ENCODE assay signal across 2 cellular contexts in genomic region chr15:34314491-34314890, GRCh38.
TF ChIP-seq lines count a peak whose summit lies in the region.

No MANE protein-coding gene starts in this region.

TF ChIP-seq in IMR-90, 13 proteins besides CTCF, POLR2A, EP300 and RAD21:
- TF ChIP-seq NFE2L2 (IDR thresholded peaks at IDR 0.05; ENCODE audit: low read depth, low read length) (no peak), ELK1 (IDR thresholded peaks at IDR 0.05; ENCODE audit: borderline replicate concordance, low read depth, low read length) (no peak), BHLHE40 (IDR thresholded peaks at IDR 0.05; ENCODE audit: low read depth, low read length) (no peak), FOS (IDR thresholded peaks at IDR 0.05; ENCODE audit: low read depth, low read length) (no peak)

TF ChIP-seq in GM12878, 131 proteins besides CTCF, POLR2A, EP300 and RAD21:
- TF ChIP-seq ZNF217 (IDR thresholded peaks at IDR 0.05) (no peak), KAT2A (conservative IDR thresholded peaks at IDR 0.05; ENCODE audit: control insufficient read depth, low read depth, low read length) (no peak), ZNF687 (IDR thresholded peaks at IDR 0.05) (no peak), YBX1 (IDR thresholded peaks at IDR 0.05) (no peak), PAX8 (IDR thresholded peaks at IDR 0.05) (no peak), CBX3 (IDR thresholded peaks at IDR 0.05; ENCODE audit: borderline replicate concordance, low read depth) (no peak), KDM1A (IDR thresholded peaks at IDR 0.05; ENCODE audit: borderline replicate concordance) (no peak), CBFB (IDR thresholded peaks at IDR 0.05; ENCODE audit: low read depth) (no peak), IRF5 (IDR thresholded peaks at IDR 0.05; ENCODE audit: borderline replicate concordance) (no peak)
TF ChIP-seq in GM12878: peak in this region for 0.
